Comparison of ENCODE assay signal across 8 cellular contexts in genomic region chr2:191020221-191020741, GRCh38. TPM values are rescaled to one million over a fixed set of nuclear protein-coding genes. Genes with fewer than 3 reads are reported as not detected.
DNase-seq lines count a peak whose midpoint lies in the region; ATAC-seq and TF ChIP-seq lines count a peak whose summit lies in the region.

No MANE protein-coding gene starts in this region.

- H3K79me2 ChIP-seq in trophoblast cell (ENCODE audit: control insufficient read depth, insufficient read depth, low read length, poor library complexity), result peaks cover 3% of the 10 kb centered on the region

- intact Hi-C loops in transverse colon (cut with DNase I; ENCODE audit: low total_unique reads), result no loop called here

- peak overlapping the region; percentile 50 for H2AFZ ChIP-seq in trophoblast cell (ENCODE audit: insufficient read depth, low read length, poor library complexity)

- H2BK5ac ChIP-seq in trophoblast cell (ENCODE audit: low read depth, low read length, poor library complexity), result peak overlapping the region; percentile 50

- peak; percentile 95 for TF ChIP-seq EP300 in transverse colon (IDR thresholded peaks at IDR 0.05; ENCODE audit: low read depth)

- H3K36me3 ChIP-seq in cardiac muscle cell, result no peaks in the 10 kb centered on the region
- no peaks in the 10 kb centered on the region for H3K36me3 ChIP-seq in trophoblast cell (ENCODE audit: control insufficient read depth in 1 of 2, insufficient read depth in 2 of 2, low read length in 2 of 2)
- no peaks in the 10 kb centered on the region for H3K36me3 ChIP-seq in transverse colon

- H3K4me2 ChIP-seq in trophoblast cell (ENCODE audit: low read length), result peak overlapping the region; percentile 93

- H2BK120ac ChIP-seq in trophoblast cell (ENCODE audit: insufficient read depth, low read length, poor library complexity), result peak overlapping the region; percentile 54

- peak; percentile 86 for TF ChIP-seq POLR2A in transverse colon (IDR thresholded peaks at IDR 0.05)

- peak overlapping the region; percentile 78 for H4K12ac ChIP-seq in trophoblast cell (ENCODE audit: low read depth, low read length)

- peak overlapping the region; percentile 32 for H3K4ac ChIP-seq in trophoblast cell (ENCODE audit: low read depth, low read length)

- peak; percentile 94 for DNase-seq in GM12864 (ENCODE audit: low read depth)
- DNase-seq in NCI-H1105 (lab: John Stamatoyannopoulos, UW), result peak; percentile 92
- peak; percentile 87 for DNase-seq in activated naive CD8-positive, alpha-beta T cell treated with anti-CD3 and anti-CD28 coated beads, Interleukin-2, amount 50 U/mL, for 16 hours (ENCODE audit: low read depth, low spot score)
- peak; percentile 95 to 98 for DNase-seq in cardiac muscle cell (ENCODE audit: low read depth in 1 of 2, low spot score in 1 of 2)
- DNase-seq in trophoblast cell, result peak; percentile 99 to 100
- peak; percentile 96 for DNase-seq in transverse colon

- H3K4me1 ChIP-seq in cardiac muscle cell (ENCODE audit: low read depth), result peaks cover 7% of the 10 kb centered on the region
- H3K4me1 ChIP-seq in trophoblast cell (ENCODE audit: control insufficient read depth in 1 of 2, insufficient read depth in 2 of 2, low read length in 2 of 2), result peaks cover 3 to 7% of the 10 kb centered on the region in 2 experiments
- H3K4me1 ChIP-seq in transverse colon, result peaks cover 0 to 31% (median 9%) of the 10 kb centered on the region in 4 donors

- TF ChIP-seq CTCF in GM12864 (IDR thresholded peaks at IDR 0.05; ENCODE audit: low read depth, low read length, missing control alignments), result no peak
- TF ChIP-seq CTCF in cardiac muscle cell (IDR thresholded peaks at IDR 0.05; ENCODE audit: low read depth, low read length), result no peak
- peak in 4 of 5 experiments; percentile 13 to 51 (median 29) for TF ChIP-seq CTCF in transverse colon (IDR thresholded peaks at IDR 0.05)

- peak overlapping the region; percentile 85 for H3K14ac ChIP-seq in trophoblast cell (ENCODE audit: low read length)

- no CpG with 5 or more reads among the region's 59 CpGs for WGBS in trophoblast cell (ENCODE audit: extremely low coverage, insufficient coverage, insufficient read length)
- 0% methylated on average over 57 of the region's 59 CpGs; no CpG with 5 or more reads in 1 of the 2 donors for WGBS in transverse colon (ENCODE audit: low coverage in 1 of 2), 2 donors

- H4K91ac ChIP-seq in trophoblast cell (ENCODE audit: low read depth, low read length), result peak overlapping the region; percentile 74

- ATAC-seq in HG02642 (IDR thresholded peaks at IDR 0.05; ENCODE audit: poor library complexity, unreplicated experiment), result peak; percentile 78
- ATAC-seq in SK-N-SH treated with all-trans-retinoic acid at 6 μM for 48 hours, result peak; percentile 98

- H3K27me3 ChIP-seq in cardiac muscle cell (no peaks in the 10 kb centered on the region), trophoblast cell (ENCODE audit: insufficient read depth, low read length) (no peaks in the 10 kb centered on the region), transverse colon (no peaks in the 10 kb centered on the region)

- H2BK12ac ChIP-seq in trophoblast cell (ENCODE audit: low read length), result no peak overlapping the region

- peak overlapping the region; percentile 94 for H4K8ac ChIP-seq in trophoblast cell (ENCODE audit: low read depth, low read length)

- H3K9me3 ChIP-seq in cardiac muscle cell (ENCODE audit: low read depth), result no peaks in the 10 kb centered on the region
- peaks cover 1% of the 10 kb centered on the region for H3K9me3 ChIP-seq in trophoblast cell (ENCODE audit: insufficient read depth, low read depth, low read length)
- H3K9me3 ChIP-seq in transverse colon, result no peaks in the 10 kb centered on the region

- H3K27ac ChIP-seq in cardiac muscle cell (peak overlapping the region; percentile 86), trophoblast cell (ENCODE audit: low read depth, low read length) (peak overlapping the region; percentile 45), transverse colon (peak overlapping the region; percentile 88 to 98 (median 96))

- H3K18ac ChIP-seq in trophoblast cell (ENCODE audit: low read length), result peak overlapping the region; percentile 60

- H3K4me3 ChIP-seq in GM12864 (ENCODE audit: low read depth, low read length) (peak overlapping the region; percentile 64), cardiac muscle cell (peak overlapping the region; percentile 56), trophoblast cell (ENCODE audit: low read depth, low read length) (peak overlapping the region; percentile 87), transverse colon (peak overlapping the region; percentile 66 to 73 (median 68))

- no peak overlapping the region for H2AK5ac ChIP-seq in trophoblast cell (ENCODE audit: low read length)

- in situ Hi-C loops in transverse colon (cut with MboI; ENCODE audit: low pct_ligation_motif_present in 1 of 4, low pct_unique_long_range_greater_than_20kb in 1 of 4, low sequenced_read_pairs in 3 of 4), result loop anchor here in 1 of 4 donors (25.0 kb wide), 1 partner anchor 133 kb away; the partner anchor contains the start of gene GLS

- H3K23ac ChIP-seq in trophoblast cell (ENCODE audit: low read length), result peak overlapping the region; percentile 68

- H3K79me1 ChIP-seq in trophoblast cell (ENCODE audit: low read length), result peaks cover 4% of the 10 kb centered on the region

- peak overlapping the region; percentile 85 for H3K9ac ChIP-seq in trophoblast cell (ENCODE audit: low read length)

TF ChIP-seq in SK-N-SH treated with all-trans-retinoic acid at 6 μM for 48 hours, 23 proteins besides CTCF, POLR2A, EP300 and RAD21:
- TF ChIP-seq CSDC2 (CRISPR knock-in tag; IDR thresholded peaks at IDR 0.05) (0 out of 2 replicates have a peak, but pooled peaks have one; percentile 46), POU6F1 (CRISPR knock-in tag; IDR thresholded peaks at IDR 0.05; ENCODE audit: borderline replicate concordance, low read depth) (no peak), OSR1 (CRISPR knock-in tag; IDR thresholded peaks at IDR 0.05) (no peak), RARB (CRISPR knock-in tag; IDR thresholded peaks at IDR 0.05) (no peak), TSHZ2 (CRISPR knock-in tag; IDR thresholded peaks at IDR 0.05) (peak; percentile 73), ZNF70 (CRISPR knock-in tag; IDR thresholded peaks at IDR 0.05) (no peak), CSRNP3 (CRISPR knock-in tag; IDR thresholded peaks at IDR 0.05) (no peak), TCF4 (CRISPR knock-in tag; IDR thresholded peaks at IDR 0.05; ENCODE audit: borderline replicate concordance) (peak; percentile 81)

RNA-seq across cellular contexts. Expression of gene STAT1, which starts 6.3 kb away (rescaled TPM):
- 35.4 and 42.8 TPM in 2 replicates for total RNA-seq in cardiac muscle cell
- 32.0 and 36.6 TPM in 2 replicates for polyA plus RNA-seq in cardiac muscle cell
- 29.8 and 30.6 TPM in 2 replicates for polyA plus RNA-seq in trophoblast cell (2013)
- total RNA-seq in transverse colon, result 10 to 100 TPM; 23.2 to 67.8 (median 52.2) TPM

Comparison
In these comparisons a context has a peak if more than half of its experiments do, and no peak if none do; other contexts are left out.
1. Peak in every context shown above with its lines: DNase-seq, ATAC-seq, H3K4me3 ChIP-seq and H3K27ac ChIP-seq.
2. CTCF ChIP-seq: peak in transverse colon (4 of 5); none in GM12864 (single experiment) and cardiac muscle cell (single experiment).
3. H3K27ac ChIP-seq: peak in every context shown above with its lines; median percentile 96 in transverse colon; 86 in cardiac muscle cell; 45 in trophoblast cell.